2 cellular contexts compared by ENCODE assay signal in the genomic region with DNA sequence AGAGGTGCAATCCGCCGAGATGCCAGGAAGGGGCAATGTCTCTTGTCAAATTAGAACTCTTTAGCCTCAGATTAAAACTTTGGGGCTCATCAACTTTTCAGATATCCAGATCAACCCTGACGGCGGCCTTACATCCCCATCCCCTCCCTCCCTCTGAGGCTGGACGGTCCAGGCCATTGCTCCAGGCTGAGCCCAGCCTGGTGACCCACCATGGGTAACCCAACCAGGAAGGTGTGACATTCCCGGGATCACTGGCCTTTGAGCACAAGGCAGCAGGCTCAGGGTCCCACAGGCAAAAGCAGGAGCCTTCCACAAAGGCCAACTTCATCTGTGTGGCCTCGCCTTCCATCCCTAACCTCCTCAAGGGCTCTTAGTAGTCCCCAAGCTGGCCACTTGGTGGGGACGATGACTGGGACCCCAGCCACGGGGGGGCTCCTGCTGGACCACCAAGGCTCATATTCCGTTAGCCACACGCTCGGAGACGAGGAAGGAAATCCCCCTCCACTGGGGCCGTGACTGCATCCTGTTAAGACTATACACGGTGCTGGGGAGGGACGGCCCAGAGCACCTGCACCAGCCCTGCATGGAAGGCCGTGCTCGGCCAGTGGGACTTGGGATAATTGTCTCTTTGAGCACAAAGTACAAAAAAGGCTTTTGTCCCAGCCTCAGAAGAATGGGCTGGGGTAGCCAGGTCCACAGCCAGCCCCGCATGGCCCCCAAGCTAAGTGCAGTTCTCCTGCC.
TF ChIP-seq lines count a peak whose summit lies in the region.

No MANE protein-coding gene starts in this region.

TF ChIP-seq in SK-N-SH, 30 proteins besides CTCF, POLR2A, EP300 and RAD21 (continued from another document):
- TF ChIP-seq, protein P1, sequence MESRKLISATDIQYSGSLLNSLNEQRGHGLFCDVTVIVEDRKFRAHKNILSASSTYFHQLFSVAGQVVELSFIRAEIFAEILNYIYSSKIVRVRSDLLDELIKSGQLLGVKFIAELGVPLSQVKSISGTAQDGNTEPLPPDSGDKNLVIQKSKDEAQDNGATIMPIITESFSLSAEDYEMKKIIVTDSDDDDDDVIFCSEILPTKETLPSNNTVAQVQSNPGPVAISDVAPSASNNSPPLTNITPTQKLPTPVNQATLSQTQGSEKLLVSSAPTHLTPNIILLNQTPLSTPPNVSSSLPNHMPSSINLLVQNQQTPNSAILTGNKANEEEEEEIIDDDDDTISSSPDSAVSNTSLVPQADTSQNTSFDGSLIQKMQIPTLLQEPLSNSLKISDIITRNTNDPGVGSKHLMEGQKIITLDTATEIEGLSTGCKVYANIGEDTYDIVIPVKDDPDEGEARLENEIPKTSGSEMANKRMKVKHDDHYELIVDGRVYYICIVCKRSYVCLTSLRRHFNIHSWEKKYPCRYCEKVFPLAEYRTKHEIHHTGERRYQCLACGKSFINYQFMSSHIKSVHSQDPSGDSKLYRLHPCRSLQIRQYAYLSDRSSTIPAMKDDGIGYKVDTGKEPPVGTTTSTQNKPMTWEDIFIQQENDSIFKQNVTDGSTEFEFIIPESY (IDR thresholded peaks at IDR 0.05; ENCODE audit: borderline replicate concordance, low read depth) = no peak
- TF ChIP-seq FOSL2 (IDR thresholded peaks at IDR 0.05; ENCODE audit: borderline replicate concordance, low read depth) (no peak), SIN3A (IDR thresholded peaks at IDR 0.05; ENCODE audit: borderline replicate concordance, low read depth, low read length) (no peak), SMC3 (IDR thresholded peaks at IDR 0.05; ENCODE audit: low read depth, low read length) (no peak), TEAD4 (IDR thresholded peaks at IDR 0.05; ENCODE audit: borderline replicate concordance, insufficient read depth) (no peak), MEF2A (IDR thresholded peaks at IDR 0.05; ENCODE audit: borderline replicate concordance, low read depth) (no peak), RCOR1 (IDR thresholded peaks at IDR 0.05; ENCODE audit: low read length) (no peak), YY1 (IDR thresholded peaks at IDR 0.05; ENCODE audit: low read depth) (no peak)
- TF ChIP-seq, protein P2, sequence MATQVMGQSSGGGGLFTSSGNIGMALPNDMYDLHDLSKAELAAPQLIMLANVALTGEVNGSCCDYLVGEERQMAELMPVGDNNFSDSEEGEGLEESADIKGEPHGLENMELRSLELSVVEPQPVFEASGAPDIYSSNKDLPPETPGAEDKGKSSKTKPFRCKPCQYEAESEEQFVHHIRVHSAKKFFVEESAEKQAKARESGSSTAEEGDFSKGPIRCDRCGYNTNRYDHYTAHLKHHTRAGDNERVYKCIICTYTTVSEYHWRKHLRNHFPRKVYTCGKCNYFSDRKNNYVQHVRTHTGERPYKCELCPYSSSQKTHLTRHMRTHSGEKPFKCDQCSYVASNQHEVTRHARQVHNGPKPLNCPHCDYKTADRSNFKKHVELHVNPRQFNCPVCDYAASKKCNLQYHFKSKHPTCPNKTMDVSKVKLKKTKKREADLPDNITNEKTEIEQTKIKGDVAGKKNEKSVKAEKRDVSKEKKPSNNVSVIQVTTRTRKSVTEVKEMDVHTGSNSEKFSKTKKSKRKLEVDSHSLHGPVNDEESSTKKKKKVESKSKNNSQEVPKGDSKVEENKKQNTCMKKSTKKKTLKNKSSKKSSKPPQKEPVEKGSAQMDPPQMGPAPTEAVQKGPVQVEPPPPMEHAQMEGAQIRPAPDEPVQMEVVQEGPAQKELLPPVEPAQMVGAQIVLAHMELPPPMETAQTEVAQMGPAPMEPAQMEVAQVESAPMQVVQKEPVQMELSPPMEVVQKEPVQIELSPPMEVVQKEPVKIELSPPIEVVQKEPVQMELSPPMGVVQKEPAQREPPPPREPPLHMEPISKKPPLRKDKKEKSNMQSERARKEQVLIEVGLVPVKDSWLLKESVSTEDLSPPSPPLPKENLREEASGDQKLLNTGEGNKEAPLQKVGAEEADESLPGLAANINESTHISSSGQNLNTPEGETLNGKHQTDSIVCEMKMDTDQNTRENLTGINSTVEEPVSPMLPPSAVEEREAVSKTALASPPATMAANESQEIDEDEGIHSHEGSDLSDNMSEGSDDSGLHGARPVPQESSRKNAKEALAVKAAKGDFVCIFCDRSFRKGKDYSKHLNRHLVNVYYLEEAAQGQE (IDR thresholded peaks at IDR 0.05; ENCODE audit: low read depth, low read length) = no peak
- TF ChIP-seq, protein P3, sequence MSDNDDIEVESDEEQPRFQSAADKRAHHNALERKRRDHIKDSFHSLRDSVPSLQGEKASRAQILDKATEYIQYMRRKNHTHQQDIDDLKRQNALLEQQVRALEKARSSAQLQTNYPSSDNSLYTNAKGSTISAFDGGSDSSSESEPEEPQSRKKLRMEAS (IDR thresholded peaks at IDR 0.05; ENCODE audit: low read depth) = no peak
- TF ChIP-seq, protein P4, sequence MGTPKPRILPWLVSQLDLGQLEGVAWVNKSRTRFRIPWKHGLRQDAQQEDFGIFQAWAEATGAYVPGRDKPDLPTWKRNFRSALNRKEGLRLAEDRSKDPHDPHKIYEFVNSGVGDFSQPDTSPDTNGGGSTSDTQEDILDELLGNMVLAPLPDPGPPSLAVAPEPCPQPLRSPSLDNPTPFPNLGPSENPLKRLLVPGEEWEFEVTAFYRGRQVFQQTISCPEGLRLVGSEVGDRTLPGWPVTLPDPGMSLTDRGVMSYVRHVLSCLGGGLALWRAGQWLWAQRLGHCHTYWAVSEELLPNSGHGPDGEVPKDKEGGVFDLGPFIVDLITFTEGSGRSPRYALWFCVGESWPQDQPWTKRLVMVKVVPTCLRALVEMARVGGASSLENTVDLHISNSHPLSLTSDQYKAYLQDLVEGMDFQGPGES (IDR thresholded peaks at IDR 0.05; ENCODE audit: low read depth, low read length) = no peak
TF ChIP-seq in SK-N-SH: peak in this region for 0.

TF ChIP-seq in SK-N-SH treated with all-trans-retinoic acid at 6 μM for 48 hours, 23 proteins besides CTCF, POLR2A, EP300 and RAD21 (continued from another document):
- TF ChIP-seq, protein P5, sequence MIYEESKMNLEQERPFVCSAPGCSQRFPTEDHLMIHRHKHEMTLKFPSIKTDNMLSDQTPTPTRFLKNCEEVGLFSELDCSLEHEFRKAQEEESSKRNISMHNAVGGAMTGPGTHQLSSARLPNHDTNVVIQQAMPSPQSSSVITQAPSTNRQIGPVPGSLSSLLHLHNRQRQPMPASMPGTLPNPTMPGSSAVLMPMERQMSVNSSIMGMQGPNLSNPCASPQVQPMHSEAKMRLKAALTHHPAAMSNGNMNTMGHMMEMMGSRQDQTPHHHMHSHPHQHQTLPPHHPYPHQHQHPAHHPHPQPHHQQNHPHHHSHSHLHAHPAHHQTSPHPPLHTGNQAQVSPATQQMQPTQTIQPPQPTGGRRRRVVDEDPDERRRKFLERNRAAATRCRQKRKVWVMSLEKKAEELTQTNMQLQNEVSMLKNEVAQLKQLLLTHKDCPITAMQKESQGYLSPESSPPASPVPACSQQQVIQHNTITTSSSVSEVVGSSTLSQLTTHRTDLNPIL (CRISPR knock-in tag; IDR thresholded peaks at IDR 0.05; ENCODE audit: low read depth) = no peak
- TF ChIP-seq OSR1 (CRISPR knock-in tag; IDR thresholded peaks at IDR 0.05) (no peak), BACH2 (CRISPR knock-in tag; IDR thresholded peaks at IDR 0.05; ENCODE audit: borderline replicate concordance) (no peak), ARNTL (CRISPR knock-in tag; IDR thresholded peaks at IDR 0.05; ENCODE audit: borderline replicate concordance, low read depth) (no peak), ZNF8 (CRISPR knock-in tag; IDR thresholded peaks at IDR 0.05) (no peak), ESRRG (CRISPR knock-in tag; IDR thresholded peaks at IDR 0.05) (no peak), ZNF565 (CRISPR knock-in tag; conservative IDR thresholded peaks at IDR 0.05; ENCODE audit: low read depth) (no peak), ZC3H10 (CRISPR knock-in tag; IDR thresholded peaks at IDR 0.05) (no peak), GLIS3 (CRISPR knock-in tag; IDR thresholded peaks at IDR 0.05) (no peak), SNAI2 (CRISPR knock-in tag; IDR thresholded peaks at IDR 0.05) (no peak), TOX (CRISPR knock-in tag; IDR thresholded peaks at IDR 0.05; ENCODE audit: borderline replicate concordance) (no peak)
- TF ChIP-seq, protein P6, sequence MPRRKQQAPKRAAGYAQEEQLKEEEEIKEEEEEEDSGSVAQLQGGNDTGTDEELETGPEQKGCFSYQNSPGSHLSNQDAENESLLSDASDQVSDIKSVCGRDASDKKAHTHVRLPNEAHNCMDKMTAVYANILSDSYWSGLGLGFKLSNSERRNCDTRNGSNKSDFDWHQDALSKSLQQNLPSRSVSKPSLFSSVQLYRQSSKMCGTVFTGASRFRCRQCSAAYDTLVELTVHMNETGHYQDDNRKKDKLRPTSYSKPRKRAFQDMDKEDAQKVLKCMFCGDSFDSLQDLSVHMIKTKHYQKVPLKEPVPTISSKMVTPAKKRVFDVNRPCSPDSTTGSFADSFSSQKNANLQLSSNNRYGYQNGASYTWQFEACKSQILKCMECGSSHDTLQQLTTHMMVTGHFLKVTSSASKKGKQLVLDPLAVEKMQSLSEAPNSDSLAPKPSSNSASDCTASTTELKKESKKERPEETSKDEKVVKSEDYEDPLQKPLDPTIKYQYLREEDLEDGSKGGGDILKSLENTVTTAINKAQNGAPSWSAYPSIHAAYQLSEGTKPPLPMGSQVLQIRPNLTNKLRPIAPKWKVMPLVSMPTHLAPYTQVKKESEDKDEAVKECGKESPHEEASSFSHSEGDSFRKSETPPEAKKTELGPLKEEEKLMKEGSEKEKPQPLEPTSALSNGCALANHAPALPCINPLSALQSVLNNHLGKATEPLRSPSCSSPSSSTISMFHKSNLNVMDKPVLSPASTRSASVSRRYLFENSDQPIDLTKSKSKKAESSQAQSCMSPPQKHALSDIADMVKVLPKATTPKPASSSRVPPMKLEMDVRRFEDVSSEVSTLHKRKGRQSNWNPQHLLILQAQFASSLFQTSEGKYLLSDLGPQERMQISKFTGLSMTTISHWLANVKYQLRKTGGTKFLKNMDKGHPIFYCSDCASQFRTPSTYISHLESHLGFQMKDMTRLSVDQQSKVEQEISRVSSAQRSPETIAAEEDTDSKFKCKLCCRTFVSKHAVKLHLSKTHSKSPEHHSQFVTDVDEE (CRISPR knock-in tag; IDR thresholded peaks at IDR 0.05) = no peak
- TF ChIP-seq, protein P7, sequence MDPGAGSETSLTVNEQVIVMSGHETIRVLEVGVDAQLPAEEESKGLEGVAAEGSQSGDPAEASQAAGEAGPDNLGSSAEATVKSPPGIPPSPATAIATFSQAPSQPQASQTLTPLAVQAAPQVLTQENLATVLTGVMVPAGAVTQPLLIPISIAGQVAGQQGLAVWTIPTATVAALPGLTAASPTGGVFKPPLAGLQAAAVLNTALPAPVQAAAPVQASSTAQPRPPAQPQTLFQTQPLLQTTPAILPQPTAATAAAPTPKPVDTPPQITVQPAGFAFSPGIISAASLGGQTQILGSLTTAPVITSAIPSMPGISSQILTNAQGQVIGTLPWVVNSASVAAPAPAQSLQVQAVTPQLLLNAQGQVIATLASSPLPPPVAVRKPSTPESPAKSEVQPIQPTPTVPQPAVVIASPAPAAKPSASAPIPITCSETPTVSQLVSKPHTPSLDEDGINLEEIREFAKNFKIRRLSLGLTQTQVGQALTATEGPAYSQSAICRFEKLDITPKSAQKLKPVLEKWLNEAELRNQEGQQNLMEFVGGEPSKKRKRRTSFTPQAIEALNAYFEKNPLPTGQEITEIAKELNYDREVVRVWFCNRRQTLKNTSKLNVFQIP (CRISPR knock-in tag; IDR thresholded peaks at IDR 0.05; ENCODE audit: borderline replicate concordance, low read depth) = no peak
- TF ChIP-seq, protein P8, sequence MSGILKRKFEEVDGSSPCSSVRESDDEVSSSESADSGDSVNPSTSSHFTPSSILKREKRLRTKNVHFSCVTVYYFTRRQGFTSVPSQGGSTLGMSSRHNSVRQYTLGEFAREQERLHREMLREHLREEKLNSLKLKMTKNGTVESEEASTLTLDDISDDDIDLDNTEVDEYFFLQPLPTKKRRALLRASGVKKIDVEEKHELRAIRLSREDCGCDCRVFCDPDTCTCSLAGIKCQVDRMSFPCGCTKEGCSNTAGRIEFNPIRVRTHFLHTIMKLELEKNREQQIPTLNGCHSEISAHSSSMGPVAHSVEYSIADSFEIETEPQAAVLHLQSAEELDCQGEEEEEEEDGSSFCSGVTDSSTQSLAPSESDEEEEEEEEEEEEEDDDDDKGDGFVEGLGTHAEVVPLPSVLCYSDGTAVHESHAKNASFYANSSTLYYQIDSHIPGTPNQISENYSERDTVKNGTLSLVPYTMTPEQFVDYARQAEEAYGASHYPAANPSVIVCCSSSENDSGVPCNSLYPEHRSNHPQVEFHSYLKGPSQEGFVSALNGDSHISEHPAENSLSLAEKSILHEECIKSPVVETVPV (CRISPR knock-in tag; IDR thresholded peaks at IDR 0.05) = no peak
